ENCODE assay signal across 9 cellular contexts in genomic region chr18:2980607-2980923, GRCh38. TPM values are rescaled to one million over a fixed set of nuclear protein-coding genes. Genes with fewer than 3 reads are reported as not detected.
DNase-seq lines count a peak whose midpoint lies in the region; TF ChIP-seq lines count a peak whose summit lies in the region.
"Had no signal": no experiment of that assay in that cellular context is flagged by ENCODE, and none has a peak within 500 bp of the region (broad histone marks: within the 10 kb centered on the region; RNA-seq: fewer than 3 reads in every experiment).

No MANE protein-coding gene starts in this region.

- H3K4me2 ChIP-seq in KMS-11 (peak overlapping the region; percentile 33; the same call in 1 of the 2 replicates), osteoblast (ENCODE audit: insufficient read depth, low read length) (peak overlapping the region; percentile 68)

- peaks cover 2% of the 10 kb centered on the region for H3K36me3 Mint-ChIP-seq in chondrocyte (ENCODE audit: low read depth)

- H3K9ac ChIP-seq in KMS-11, result no peak overlapping the region

- no peaks in the 10 kb centered on the region for H3K9me3 Mint-ChIP-seq in chondrocyte (ENCODE audit: low read depth)

- H3K4me1 Mint-ChIP-seq in chondrocyte (ENCODE audit: low read depth), result peaks cover 96% of the 10 kb centered on the region

- H2AFZ ChIP-seq in ACC112 (ENCODE audit: low read length, unreplicated experiment) (no peak overlapping the region), KMS-11 (ENCODE audit: low read depth) (no peak overlapping the region), osteoblast (ENCODE audit: low read length) (no peak overlapping the region)

- H3K27ac ChIP-seq in ACC112 (ENCODE audit: low read depth, low read length) (peak overlapping the region; percentile 96), KMS-11 (no peak overlapping the region), osteoblast (ENCODE audit: low read depth, low read length) (peak overlapping the region; percentile 89)

- 82 to 87% methylated on average over 3 of the region's 3 CpGs for WGBS in lower leg skin, 2 donors

- H4K20me1 ChIP-seq in KMS-11 (ENCODE audit: insufficient read depth) (no peaks in the 10 kb centered on the region), osteoblast (ENCODE audit: insufficient read depth, low read length) (peaks cover 17% of the 10 kb centered on the region)

- DNase-seq in chondrocyte (ENCODE audit: low spot score), result no peak
- no peak for DNase-seq in osteoblast (ENCODE audit: insufficient read length, low spot score, missing footprints)
- no peak for DNase-seq in NCI-H187 treated with DMSO at 0.1 percent for 48 hours (lab: John Stamatoyannopoulos, UW)
- DNase-seq in lower leg skin (ENCODE audit: low spot score in 2 of 2), result no peak
- no peak for DNase-seq in T-helper 9 cell
- no peak for DNase-seq in NCI-H526 treated with DMSO at 0.1 percent for 48 hours (lab: John Stamatoyannopoulos, UW)
- DNase-seq: DMS 273 treated with DMSO at 0.1 percent for 48 hours had no signal

- H3K79me2 ChIP-seq in ACC112 (ENCODE audit: control insufficient read depth, insufficient read depth, low read length, unreplicated experiment) (peaks cover 81% of the 10 kb centered on the region), KMS-11 (ENCODE audit: insufficient read depth, low read depth) (no peaks in the 10 kb centered on the region; the same call in 1 of the 2 replicates), osteoblast (ENCODE audit: insufficient read depth, low read length) (peaks cover 93% of the 10 kb centered on the region)

- H3K36me3 ChIP-seq in ACC112 (ENCODE audit: insufficient read depth, low read length) (no peaks in the 10 kb centered on the region), KMS-11 (ENCODE audit: insufficient read depth) (no peaks in the 10 kb centered on the region), osteoblast (ENCODE audit: insufficient read depth, low read length) (no peaks in the 10 kb centered on the region)

- no peaks in the 10 kb centered on the region for H3K27me3 Mint-ChIP-seq in chondrocyte (ENCODE audit: low read depth)

- no peak for TF ChIP-seq CTCF in KMS-11 (conservative IDR thresholded peaks at IDR 0.05; ENCODE audit: low read depth, low read length)
- no peak for TF ChIP-seq CTCF in chondrocyte (IDR thresholded peaks at IDR 0.05)
- TF ChIP-seq CTCF in osteoblast (IDR thresholded peaks at IDR 0.05; ENCODE audit: extremely low read depth, low read depth, low read length), result no peak
- no peak for TF ChIP-seq CTCF in lower leg skin (IDR thresholded peaks at IDR 0.05)

- H3K27me3 ChIP-seq in ACC112 (ENCODE audit: insufficient read depth, low read length) (no peaks in the 10 kb centered on the region), KMS-11 (ENCODE audit: insufficient read depth, low read depth) (no peaks in the 10 kb centered on the region), osteoblast (ENCODE audit: insufficient read depth, low read length) (no peaks in the 10 kb centered on the region)

- TF ChIP-seq POLR2A in lower leg skin (IDR thresholded peaks at IDR 0.05), result no peak

- H3K4me1 ChIP-seq in ACC112 (ENCODE audit: control insufficient read depth, insufficient read depth, low read length, unreplicated experiment) (peaks cover 76% of the 10 kb centered on the region), KMS-11 (ENCODE audit: low read depth, poor library complexity, severe bottlenecking) (peaks cover 67% of the 10 kb centered on the region), osteoblast (ENCODE audit: insufficient read depth, low read length) (peaks cover 85% of the 10 kb centered on the region)

- H3K9me3 ChIP-seq in osteoblast (ENCODE audit: low read depth, low read length), result no peaks in the 10 kb centered on the region

- H3K27ac Mint-ChIP-seq in chondrocyte (ENCODE audit: unreplicated experiment), result peak overlapping the region; percentile 93

- H3K4me3 ChIP-seq in ACC112 (ENCODE audit: low read depth, low read length), result peak overlapping the region; percentile 53
- no peak overlapping the region for H3K4me3 ChIP-seq in KMS-11 (IDR thresholded peaks at IDR 0.05; ENCODE audit: insufficient read depth, low read depth, low read length)
- no peak overlapping the region for H3K4me3 ChIP-seq in osteoblast (ENCODE audit: insufficient read depth, low read length)
- no peak overlapping the region for H3K4me3 ChIP-seq in lower leg skin (ENCODE audit: low read depth, poor library complexity, severe bottlenecking)

- intact Hi-C loops in lower leg skin (cut with DNase I; ENCODE audit: low total_unique reads), result no loop called here

- peak overlapping the region; percentile 11 for H3K4me3 Mint-ChIP-seq in chondrocyte (ENCODE audit: unreplicated experiment)

RNA-seq across cellular contexts. Expression of gene LPIN2, which starts 32.4 kb away (rescaled TPM):
- total RNA-seq in chondrocyte (30.3 to 38.7 TPM (median 38.6 TPM) in 3 replicates), osteoblast (47.7 and 48.1 TPM in 2 replicates), lower leg skin (1 to 10 TPM; 4.2 to 8.6 (median 6.7) TPM)
